In genomic region chr17:9273334-9274118, GRCh38 we compare ENCODE assay signal across 11 cellular contexts.
A peak's percentile ranks its signal among the peaks of the same experiment; 100 is the strongest.
DNase-seq lines count a peak whose midpoint lies in the region; ATAC-seq lines count a peak whose summit lies in the region.
"Had no signal": no experiment of that assay in that cellular context is flagged by ENCODE, and none has a peak within 500 bp of the region (broad histone marks: within the 10 kb centered on the region; RNA-seq: fewer than 3 reads in every experiment).

No MANE protein-coding gene starts in this region.

- peak overlapping the region; percentile 67 for H3K27ac ChIP-seq in muscle layer of duodenum (ENCODE audit: low read length)
- H3K27ac ChIP-seq in CD4-positive, alpha-beta memory T cell (ENCODE audit: low read depth, low read length): no peak overlapping the region

- H3K9me3 ChIP-seq in adipocyte (ENCODE audit: control insufficient read depth, low read length): no peaks in the 10 kb centered on the region
- H3K9me3 ChIP-seq in muscle layer of duodenum (ENCODE audit: control insufficient read depth in 1 of 2, low read length in 2 of 2): no peaks in the 10 kb centered on the region
- H3K9me3 ChIP-seq in CD4-positive, alpha-beta memory T cell (ENCODE audit: control insufficient read depth in 1 of 2, low read length in 2 of 2): no peaks in the 10 kb centered on the region
- H3K9me3 ChIP-seq: SK-N-SH had no signal

- peak; percentile 95 for ATAC-seq in stimulated activated naive CD8-positive, alpha-beta T cell treated with anti-CD3 and anti-CD28 coated beads, Interleukin-15, amount 100 ng/mL, for 72 hours
- ATAC-seq in left colon: no peak
- no peak for ATAC-seq in HG03196 (IDR thresholded peaks at IDR 0.05; ENCODE audit: unreplicated experiment)

- H3K27me3 ChIP-seq in adipocyte (replicated peaks; ENCODE audit: control insufficient read depth, insufficient read depth, low read length) (no peaks in the 10 kb centered on the region), muscle layer of duodenum (ENCODE audit: low read depth, low read length) (no peaks in the 10 kb centered on the region)
- no peaks in the 10 kb centered on the region for H3K27me3 ChIP-seq in CD4-positive, alpha-beta memory T cell (ENCODE audit: insufficient read depth, low read length)

- H3K4me3 ChIP-seq in adipocyte (ENCODE audit: low read length) (peak overlapping the region; percentile 49), muscle layer of duodenum (ENCODE audit: low read depth in 1 of 2, low read length in 2 of 2) (peak overlapping the region; percentile 20 to 31)
- no peak overlapping the region for H3K4me3 ChIP-seq in CD4-positive, alpha-beta memory T cell (ENCODE audit: low read length in 2 of 2)

- no peaks in the 10 kb centered on the region for H3K9me3 Mint-ChIP-seq in activated CD4-positive, alpha-beta T cell treated with anti-CD3 and anti-CD28 coated beads, Interleukin-2, amount 10 ng/mL, durations not matched to agents 7 days and 5 days
- H3K9me3 Mint-ChIP-seq in stimulated activated naive CD8-positive, alpha-beta T cell treated with anti-CD3 and anti-CD28 coated beads, Interleukin-15, amount 100 ng/mL, for 72 hours: no peaks in the 10 kb centered on the region
- no peaks in the 10 kb centered on the region for H3K9me3 Mint-ChIP-seq in CD4-positive, alpha-beta memory T cell
- H3K9me3 Mint-ChIP-seq: H9 had no signal

- H3K4me1 ChIP-seq in adipocyte (ENCODE audit: control insufficient read depth, insufficient read depth, low read length) (peaks cover 18% of the 10 kb centered on the region), muscle layer of duodenum (ENCODE audit: control insufficient read depth in 1 of 2, insufficient read depth in 2 of 2, low read length in 2 of 2) (peaks cover 4 to 12% of the 10 kb centered on the region in 2 donors)
- H3K4me1 ChIP-seq in CD4-positive, alpha-beta memory T cell (ENCODE audit: insufficient read depth, low read length): no peaks in the 10 kb centered on the region

- peaks cover 20% of the 10 kb centered on the region for H3K4me1 Mint-ChIP-seq in activated CD4-positive, alpha-beta T cell treated with anti-CD3 and anti-CD28 coated beads, Interleukin-2, amount 10 ng/mL, durations not matched to agents 7 days and 5 days
- peaks cover 28% of the 10 kb centered on the region for H3K4me1 Mint-ChIP-seq in stimulated activated naive CD8-positive, alpha-beta T cell treated with anti-CD3 and anti-CD28 coated beads, Interleukin-15, amount 100 ng/mL, for 72 hours
- peaks cover 0 to 9% (median 4%) of the 10 kb centered on the region in 4 donors for H3K4me1 Mint-ChIP-seq in CD4-positive, alpha-beta memory T cell

- no peaks in the 10 kb centered on the region for H3K36me3 ChIP-seq in adipocyte (ENCODE audit: control insufficient read depth, insufficient read depth, low read length, severe bottlenecking)
- no peaks in the 10 kb centered on the region for H3K36me3 ChIP-seq in muscle layer of duodenum (ENCODE audit: control insufficient read depth in 1 of 2, insufficient read depth in 2 of 2, low read length in 2 of 2)
- no peaks in the 10 kb centered on the region for H3K36me3 ChIP-seq in CD4-positive, alpha-beta memory T cell (ENCODE audit: insufficient read depth, low read length)

- no peaks in the 10 kb centered on the region for H3K27me3 Mint-ChIP-seq in activated CD4-positive, alpha-beta T cell treated with anti-CD3 and anti-CD28 coated beads, Interleukin-2, amount 10 ng/mL, durations not matched to agents 7 days and 5 days
- H3K27me3 Mint-ChIP-seq in stimulated activated naive CD8-positive, alpha-beta T cell treated with anti-CD3 and anti-CD28 coated beads, Interleukin-15, amount 100 ng/mL, for 72 hours: no peaks in the 10 kb centered on the region
- no peaks in the 10 kb centered on the region for H3K27me3 Mint-ChIP-seq in CD4-positive, alpha-beta memory T cell

- no peaks in the 10 kb centered on the region for H3K36me3 Mint-ChIP-seq in activated CD4-positive, alpha-beta T cell treated with anti-CD3 and anti-CD28 coated beads, Interleukin-2, amount 10 ng/mL, durations not matched to agents 7 days and 5 days (ENCODE audit: low read depth)
- peaks cover 11 to 17% of the 10 kb centered on the region in 2 donors for H3K36me3 Mint-ChIP-seq in CD4-positive, alpha-beta memory T cell

- H3K4me3 Mint-ChIP-seq in activated CD4-positive, alpha-beta T cell treated with anti-CD3 and anti-CD28 coated beads, Interleukin-2, amount 10 ng/mL, durations not matched to agents 7 days and 5 days: no peak overlapping the region
- peak overlapping the region; percentile 55 to 72 for H3K4me3 Mint-ChIP-seq in stimulated activated naive CD8-positive, alpha-beta T cell treated with anti-CD3 and anti-CD28 coated beads, Interleukin-15, amount 100 ng/mL, for 72 hours
- H3K4me3 Mint-ChIP-seq in CD4-positive, alpha-beta memory T cell: no peak overlapping the region
- H3K4me3 Mint-ChIP-seq: H9 had no signal

- intact Hi-C loops in left colon (cut with DNase I, micrococcal nuclease): no loop called here
- intact Hi-C loops in CD4-positive, alpha-beta memory T cell (cut with micrococcal nuclease): no loop called here

- POLR2A ChIA-PET in activated CD4-positive, alpha-beta T cell treated with anti-CD3 and anti-CD28 coated beads, Interleukin-2, amount 10 ng/mL, durations not matched to agents 7 days and 5 days (lab: Charles Lee): interaction anchor here (1.1 kb wide), 1 partner anchor 11 kb away, joined by 5 read pairs; no protein-coding TSS in a partner anchor
- POLR2A ChIA-PET in CD4-positive, alpha-beta memory T cell (lab: Charles Lee; ENCODE audit: partially characterized antibody): no interaction called here

- peak overlapping the region; percentile 54 for H3K27ac Mint-ChIP-seq in activated CD4-positive, alpha-beta T cell treated with anti-CD3 and anti-CD28 coated beads, Interleukin-2, amount 10 ng/mL, durations not matched to agents 7 days and 5 days
- peak overlapping the region; percentile 28 to 92 for H3K27ac Mint-ChIP-seq in stimulated activated naive CD8-positive, alpha-beta T cell treated with anti-CD3 and anti-CD28 coated beads, Interleukin-15, amount 100 ng/mL, for 72 hours
- H3K27ac Mint-ChIP-seq in CD4-positive, alpha-beta memory T cell: peak overlapping the region in 1 of 7 donors; percentile 70
- H3K27ac Mint-ChIP-seq: H9 had no signal

- CTCF ChIA-PET in activated CD4-positive, alpha-beta T cell treated with anti-CD3 and anti-CD28 coated beads, Interleukin-2, amount 10 ng/mL, durations not matched to agents 7 days and 5 days (lab: Charles Lee): no interaction called here
- CTCF ChIA-PET in CD4-positive, alpha-beta memory T cell (lab: Charles Lee; ENCODE audit: partially characterized antibody): no interaction called here

- DNase-seq in activated CD4-positive, alpha-beta T cell treated with anti-CD3 and anti-CD28 coated beads, Interleukin-2, amount 10 ng/mL, durations not matched to agents 7 days and 5 days: no peak
- DNase-seq in activated CD4-positive, alpha-beta T cell treated with anti-CD3 and anti-CD28 coated beads for 4 hours: no peak
- DNase-seq in adipocyte (ENCODE audit: low read depth) (peak; percentile 35), left colon (no peak)
- peak in 1 of 2 donors; percentile 13 for DNase-seq in stimulated activated naive CD8-positive, alpha-beta T cell treated with anti-CD3 and anti-CD28 coated beads, Interleukin-15, amount 100 ng/mL, for 72 hours
- DNase-seq in CD4-positive, alpha-beta memory T cell: no peak
- DNase-seq: H9, NCI-H1694, SK-N-SH had no signal

- peak overlapping the region; percentile 53 for H3K9ac ChIP-seq in adipocyte (ENCODE audit: low read length)
- H3K9ac ChIP-seq: SK-N-SH had no signal

Comparison
In these comparisons a context has a peak if more than half of its experiments do, and no peak if none do; other contexts are left out.
1. H3K4me3 Mint-ChIP-seq: peak in stimulated activated naive CD8-positive, alpha-beta T cell treated with anti-CD3 and anti-CD28 coated beads, Interleukin-15, amount 100 ng/mL, for 72 hours (2 of 2); none in activated CD4-positive, alpha-beta T cell treated with anti-CD3 and anti-CD28 coated beads, Interleukin-2, amount 10 ng/mL, durations not matched to agents 7 days and 5 days (single experiment) and CD4-positive, alpha-beta memory T cell (0 of 8).
2. H3K4me3 ChIP-seq: peak in adipocyte (single experiment) and muscle layer of duodenum (2 of 2); none in CD4-positive, alpha-beta memory T cell (0 of 2).